24 cellular contexts compared by ENCODE assay signal in the genomic region with DNA sequence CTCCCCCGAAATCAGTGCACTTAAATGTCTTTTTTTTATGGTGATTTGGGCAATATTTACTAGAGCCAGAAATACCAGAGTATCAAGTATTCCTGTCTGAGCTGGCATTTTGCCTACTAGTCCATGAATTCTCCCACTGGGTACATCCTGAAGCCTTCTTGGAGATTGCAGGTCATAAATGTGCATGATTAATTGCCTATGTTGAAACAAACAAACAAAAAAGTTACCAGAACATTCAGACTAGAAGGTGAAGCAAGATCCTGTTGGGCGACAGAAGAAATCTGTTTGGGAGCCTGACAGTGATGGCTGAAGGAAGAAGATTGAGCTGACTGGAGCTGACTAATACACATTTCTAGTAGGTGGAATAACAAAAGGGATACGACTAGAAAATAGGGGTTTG.
DNase-seq lines count a peak whose midpoint lies in the region; ATAC-seq, FAIRE-seq and TF ChIP-seq lines count a peak whose summit lies in the region.
"Had no signal": no experiment of that assay in that cellular context is flagged by ENCODE, and none has a peak within 500 bp of the region (broad histone marks: within the 10 kb centered on the region; RNA-seq: fewer than 3 reads in every experiment).

No MANE protein-coding gene starts in this region.

- peaks cover 0 to 1% of the 10 kb centered on the region in 2 donors for H3K4me1 Mint-ChIP-seq in stimulated activated naive B cell treated with anti-CD40 and anti-IgM and Interleukin-4, amounts not matched to agents 10 μg/mL and 1 μg/mL and 100 μg/mL, for 72 hours
- H3K4me1 Mint-ChIP-seq: activated naive CD8-positive, alpha-beta T cell treated with anti-CD3 and anti-CD28 coated beads, Interleukin-2, amount 50 U/mL, for 24 hours had no signal

- no peak overlapping the region for H3K4me3 ChIP-seq in bronchial epithelial cell (ENCODE audit: low read depth, low read length)
- H3K4me3 ChIP-seq in subcutaneous abdominal adipose tissue (ENCODE audit: low read depth in 1 of 5, low read length in 5 of 5): no peak overlapping the region
- H3K4me3 ChIP-seq: GM23248, lung, sigmoid colon, transverse colon had no signal

- H3K27me3 Mint-ChIP-seq in stimulated activated naive B cell treated with anti-CD40 and anti-IgM and Interleukin-4, amounts not matched to agents 10 μg/mL and 1 μg/mL and 100 μg/mL, for 72 hours: peaks cover 0 to 8% of the 10 kb centered on the region in 2 donors

- H3K4me3 Mint-ChIP-seq in stimulated activated naive B cell treated with anti-CD40 and anti-IgM and Interleukin-4, amounts not matched to agents 10 μg/mL and 1 μg/mL and 100 μg/mL, for 72 hours: no peak overlapping the region
- H3K4me3 Mint-ChIP-seq: activated naive CD8-positive, alpha-beta T cell treated with anti-CD3 and anti-CD28 coated beads, Interleukin-2, amount 50 U/mL, for 24 hours had no signal

- no peak for ATAC-seq in GM18873 (IDR thresholded peaks at IDR 0.05; ENCODE audit: low FRiP score, unreplicated experiment)
- ATAC-seq in stimulated activated naive B cell treated with anti-CD40 and anti-IgM and Interleukin-4, amounts not matched to agents 10 μg/mL and 1 μg/mL and 100 μg/mL, for 72 hours (replicated peaks): no peak
- ATAC-seq: activated naive CD8-positive, alpha-beta T cell treated with anti-CD3 and anti-CD28 coated beads, Interleukin-2, amount 50 U/mL, for 24 hours; stimulated activated naive CD8-positive, alpha-beta T cell treated with anti-CD3 and anti-CD28 coated beads, Interleukin-15, Interleukin-2, amounts not matched to agents 100 U/mL and 50 U/mL, for 24 hours had no signal

- no peaks in the 10 kb centered on the region for H3K9me3 ChIP-seq in subcutaneous abdominal adipose tissue (ENCODE audit: control insufficient read depth in 5 of 5, low read length in 5 of 5)
- H3K9me3 ChIP-seq: sigmoid colon, transverse colon had no signal

- H3K4me1 ChIP-seq in subcutaneous abdominal adipose tissue (ENCODE audit: control insufficient read depth in 5 of 5, insufficient read depth in 5 of 5, low read length in 5 of 5): peaks cover 0 to 12% (median 0%) of the 10 kb centered on the region in 5 donors
- H3K4me1 ChIP-seq: sigmoid colon, transverse colon had no signal

- no peaks in the 10 kb centered on the region for H3K27me3 ChIP-seq in bronchial epithelial cell (ENCODE audit: control insufficient read depth, insufficient read depth, low read length)
- H3K27me3 ChIP-seq in subcutaneous abdominal adipose tissue (ENCODE audit: control insufficient read depth in 5 of 5, insufficient read depth in 4 of 5, low read length in 5 of 5): no peaks in the 10 kb centered on the region
- H3K27me3 ChIP-seq: sigmoid colon, transverse colon had no signal

- FAIRE-seq in bronchial epithelial cell (lab: Jason Lieb, UNC): peak; percentile 66

- no peaks in the 10 kb centered on the region for H3K36me3 ChIP-seq in bronchial epithelial cell (ENCODE audit: control insufficient read depth, insufficient read depth, low read length)
- H3K36me3 ChIP-seq in subcutaneous abdominal adipose tissue (ENCODE audit: control insufficient read depth in 5 of 5, insufficient read depth in 5 of 5, low read length in 5 of 5): no peaks in the 10 kb centered on the region
- H3K36me3 ChIP-seq: sigmoid colon, transverse colon had no signal

- no peaks in the 10 kb centered on the region for H3K36me3 Mint-ChIP-seq in stimulated activated naive B cell treated with anti-CD40 and anti-IgM and Interleukin-4, amounts not matched to agents 10 μg/mL and 1 μg/mL and 100 μg/mL, for 72 hours

- no peak for TF ChIP-seq CTCF in bronchial epithelial cell (IDR thresholded peaks at IDR 0.05; ENCODE audit: insufficient read depth, low read length, severe bottlenecking)

- H3K27ac Mint-ChIP-seq in stimulated activated naive B cell treated with anti-CD40 and anti-IgM and Interleukin-4, amounts not matched to agents 10 μg/mL and 1 μg/mL and 100 μg/mL, for 72 hours: no peak overlapping the region
- H3K27ac Mint-ChIP-seq: activated naive CD8-positive, alpha-beta T cell treated with anti-CD3 and anti-CD28 coated beads, Interleukin-2, amount 50 U/mL, for 24 hours had no signal

- no peak overlapping the region for H3K9ac ChIP-seq in subcutaneous abdominal adipose tissue (ENCODE audit: low read length in 5 of 5)
- H3K9ac ChIP-seq: GM23248 had no signal

- H3K9me3 Mint-ChIP-seq in stimulated activated naive B cell treated with anti-CD40 and anti-IgM and Interleukin-4, amounts not matched to agents 10 μg/mL and 1 μg/mL and 100 μg/mL, for 72 hours: peaks cover 0 to 2% of the 10 kb centered on the region in 2 donors
- H3K9me3 Mint-ChIP-seq: activated naive CD8-positive, alpha-beta T cell treated with anti-CD3 and anti-CD28 coated beads, Interleukin-2, amount 50 U/mL, for 24 hours had no signal

- DNase-seq in LHCN-M2 (ENCODE audit: low read depth) (peak; percentile 67), bronchial epithelial cell (ENCODE audit: low read depth) (peak; percentile 99), left kidney (ENCODE audit: low read depth, low spot score) (peak; percentile 68), T-helper 9 cell (no peak)
- no peak for DNase-seq in stimulated activated naive B cell treated with anti-CD40 and anti-IgM and Interleukin-4, amounts not matched to agents 10 μg/mL and 1 μg/mL and 100 μg/mL, for 72 hours
- DNase-seq: activated CD4-positive, alpha-beta T cell treated with anti-CD3 and anti-CD28 coated beads for 48 hours; activated CD8-positive, alpha-beta memory T cell treated with anti-CD3 and anti-CD28 coated beads, Interleukin-2, amount 50 U/mL, for 4 hours; activated effector memory CD4-positive, alpha-beta T cell treated with Interleukin-2 at 50 U/mL for 16 hours; activated naive CD8-positive, alpha-beta T cell treated with anti-CD3 and anti-CD28 coated beads, Interleukin-2, amount 50 U/mL, for 24 hours; AML-193; DND-41; GM23248; head of caudate nucleus; MM.1S; NCI-H1930; NCI-H446 treated with DMSO at 0.1 percent for 48 hours; sigmoid colon; stimulated activated CD4-positive, alpha-beta T cell treated with anti-CD3 and anti-CD28 coated beads, Interleukin-2, amount 100 ng/mL, for 24 hours; stimulated activated naive CD8-positive, alpha-beta T cell treated with anti-CD3 and anti-CD28 coated beads, Interleukin-15, Interleukin-2, amounts not matched to agents 100 U/mL and 50 U/mL, for 24 hours; SW 1271; transverse colon had no signal

- H3K27ac ChIP-seq in subcutaneous abdominal adipose tissue (ENCODE audit: low read depth, low read length): peak overlapping the region; percentile 81
- H3K27ac ChIP-seq: GM23248, sigmoid colon, transverse colon had no signal

Comparison
In these comparisons a context has a peak if more than half of its experiments do, and no peak if none do; other contexts are left out.
1. DNase-seq: peak in LHCN-M2 (single experiment), bronchial epithelial cell (single experiment) and left kidney (single experiment); none in T-helper 9 cell (single experiment) and stimulated activated naive B cell treated with anti-CD40 and anti-IgM and Interleukin-4, amounts not matched to agents 10 μg/mL and 1 μg/mL and 100 μg/mL, for 72 hours (single experiment).